ENCODE assay signal across 15 cellular contexts in genomic region chr21:26405071-26405470, GRCh38.
DNase-seq lines count a peak whose midpoint lies in the region; ATAC-seq, FAIRE-seq and TF ChIP-seq lines count a peak whose summit lies in the region.
"Had no signal": no experiment of that assay in that cellular context is flagged by ENCODE, and none has a peak within 500 bp of the region (broad histone marks: within the 10 kb centered on the region; RNA-seq: fewer than 3 reads in every experiment).

No MANE protein-coding gene starts in this region.

- no peak overlapping the region for H4K8ac ChIP-seq in mesendoderm (ENCODE audit: low read depth, low read length)

- in situ Hi-C loops in ACHN (cut with HindIII; ENCODE audit: low pct_ligation_motif_present, low pct_unique_long_range_greater_than_20kb, low sequenced_read_pairs), result no loop called here

- CTCF ChIA-PET in CD8-positive, alpha-beta memory T cell (lab: Charles Lee), result no interaction called here

- FAIRE-seq in bronchial epithelial cell (lab: Jason Lieb, UNC), result no peak

- TF ChIP-seq EP300 in Ishikawa (IDR thresholded peaks at IDR 0.05; ENCODE audit: borderline replicate concordance), result no peak

- no peak for ATAC-seq in HG03439 (IDR thresholded peaks at IDR 0.05; ENCODE audit: unreplicated experiment)
- ATAC-seq: T-helper 17 cell had no signal

- H3K27ac ChIP-seq in mesendoderm (ENCODE audit: low read depth, low read length), result no peak overlapping the region
- no peak overlapping the region for H3K27ac ChIP-seq in CD8-positive, alpha-beta memory T cell (ENCODE audit: low read depth, low read length)
- H3K27ac ChIP-seq: prostate gland, upper lobe of right lung had no signal

- no peak overlapping the region for H2BK5ac ChIP-seq in mesendoderm (ENCODE audit: low read length)

- H3K27me3 Mint-ChIP-seq in CD8-positive, alpha-beta memory T cell, result peaks cover 0 to 4% of the 10 kb centered on the region in 2 donors
- H3K27me3 Mint-ChIP-seq: activated CD4-positive, alpha-beta memory T cell treated with anti-CD3 and anti-CD28 coated beads, Interleukin-2, amount 10 ng/mL, durations not matched to agents 7 days and 5 days; T-helper 17 cell had no signal

- H3K4me3 ChIP-seq in bronchial epithelial cell (ENCODE audit: low read depth, low read length) (no peak overlapping the region), mesendoderm (ENCODE audit: low read length) (no peak overlapping the region)
- H3K4me3 ChIP-seq in CD8-positive, alpha-beta memory T cell (ENCODE audit: low read length), result no peak overlapping the region
- H3K4me3 ChIP-seq: prostate gland, upper lobe of right lung had no signal

- H3K4me3 Mint-ChIP-seq in CD8-positive, alpha-beta memory T cell, result no peak overlapping the region
- H3K4me3 Mint-ChIP-seq: activated CD4-positive, alpha-beta memory T cell treated with anti-CD3 and anti-CD28 coated beads, Interleukin-2, amount 10 ng/mL, durations not matched to agents 7 days and 5 days; T-helper 17 cell had no signal

- TF ChIP-seq CTCF in bronchial epithelial cell (IDR thresholded peaks at IDR 0.05; ENCODE audit: insufficient read depth, low read length, severe bottlenecking), result no peak

- H3K4me1 ChIP-seq in mesendoderm (ENCODE audit: control insufficient read depth, low read depth, low read length), result no peaks in the 10 kb centered on the region
- no peaks in the 10 kb centered on the region for H3K4me1 ChIP-seq in CD8-positive, alpha-beta memory T cell (ENCODE audit: insufficient read depth, low read length)
- H3K4me1 ChIP-seq: prostate gland had no signal

- no peak overlapping the region for H3K27ac Mint-ChIP-seq in CD8-positive, alpha-beta memory T cell
- H3K27ac Mint-ChIP-seq: activated CD4-positive, alpha-beta memory T cell treated with anti-CD3 and anti-CD28 coated beads, Interleukin-2, amount 10 ng/mL, durations not matched to agents 7 days and 5 days; T-helper 17 cell had no signal

- POLR2A ChIA-PET in CD8-positive, alpha-beta memory T cell (lab: Charles Lee), result no interaction called here

- H3K9ac ChIP-seq in mesendoderm (ENCODE audit: low read length), result no peak overlapping the region

- no peak overlapping the region for H2BK120ac ChIP-seq in mesendoderm (ENCODE audit: low read depth, low read length)

- TF ChIP-seq RAD21 in Ishikawa (IDR thresholded peaks at IDR 0.05; ENCODE audit: low read depth), result no peak

- no peaks in the 10 kb centered on the region for H3K79me1 ChIP-seq in mesendoderm (ENCODE audit: low read length)

- no peak overlapping the region for H2BK15ac ChIP-seq in mesendoderm (replicated peaks; ENCODE audit: low read depth)

- H3K9me3 Mint-ChIP-seq in CD8-positive, alpha-beta memory T cell, result peaks cover 0 to 13% (median 4%) of the 10 kb centered on the region in 5 donors

- no peak overlapping the region for H3K23ac ChIP-seq in mesendoderm (ENCODE audit: low read length)

- no CpG with 5 or more reads among the region's 4 CpGs for WGBS in mesendoderm (ENCODE audit: extremely low coverage, insufficient coverage, low lambda C conversion rate)

- no peaks in the 10 kb centered on the region for H3K27me3 ChIP-seq in bronchial epithelial cell (ENCODE audit: control insufficient read depth, insufficient read depth, low read length)
- no peaks in the 10 kb centered on the region for H3K27me3 ChIP-seq in mesendoderm (ENCODE audit: insufficient read depth, low read length, poor library complexity)
- no peaks in the 10 kb centered on the region for H3K27me3 ChIP-seq in CD8-positive, alpha-beta memory T cell (ENCODE audit: insufficient read depth, low read length, poor library complexity, severe bottlenecking)
- H3K27me3 ChIP-seq: upper lobe of right lung had no signal

- H2AK5ac ChIP-seq in mesendoderm (ENCODE audit: low read length), result no peak overlapping the region

- no peaks in the 10 kb centered on the region for H3K79me2 ChIP-seq in mesendoderm (ENCODE audit: control insufficient read depth, insufficient read depth, low read length)

- DNase-seq in ACHN (peak; percentile 15), bronchial epithelial cell (ENCODE audit: low read depth) (peak; percentile 38), mesendoderm (peak; percentile 58), hippocampal formation (lab: John Stamatoyannopoulos, UW) (no peak), SHP77 treated with DMSO at 0.1 percent for 48 hours (lab: John Stamatoyannopoulos, UW) (no peak)
- DNase-seq in CD8-positive, alpha-beta memory T cell, result no peak
- DNase-seq: activated CD4-positive, alpha-beta memory T cell treated with anti-CD3 and anti-CD28 coated beads, Interleukin-2, amount 10 ng/mL, durations not matched to agents 7 days and 5 days; AML-193; GOT3; stimulated activated CD4-positive, alpha-beta T cell treated with anti-CD3 and anti-CD28 coated beads, Interleukin-1b, Interleukin-23, amount 100 ng/mL, for 48 hours; T-helper 17 cell; upper lobe of right lung had no signal

- no peaks in the 10 kb centered on the region for H3K36me3 Mint-ChIP-seq in CD8-positive, alpha-beta memory T cell

- peak overlapping the region; percentile 36 for H3K4ac ChIP-seq in mesendoderm (ENCODE audit: low read depth, low read length)

- H3K4me1 Mint-ChIP-seq in CD8-positive, alpha-beta memory T cell, result peaks cover 0 to 7% (median 4%) of the 10 kb centered on the region in 3 donors

- no peak overlapping the region for H3K56ac ChIP-seq in mesendoderm (ENCODE audit: low read length)

- H3K9me3 ChIP-seq in CD8-positive, alpha-beta memory T cell (ENCODE audit: low read length), result no peaks in the 10 kb centered on the region
- H3K9me3 ChIP-seq: prostate gland, upper lobe of right lung had no signal

- H3K36me3 ChIP-seq in bronchial epithelial cell (ENCODE audit: control insufficient read depth, insufficient read depth, low read length), result no peaks in the 10 kb centered on the region
- H3K36me3 ChIP-seq in mesendoderm (ENCODE audit: control insufficient read depth, insufficient read depth, low read length), result no peaks in the 10 kb centered on the region
- no peaks in the 10 kb centered on the region for H3K36me3 ChIP-seq in CD8-positive, alpha-beta memory T cell (ENCODE audit: insufficient read depth, low read length)
- H3K36me3 ChIP-seq: prostate gland, upper lobe of right lung had no signal

- no peak overlapping the region for H3K4me2 ChIP-seq in mesendoderm (ENCODE audit: low read length)

- H3K18ac ChIP-seq in mesendoderm (ENCODE audit: low read length), result peak overlapping the region; percentile 52

- H4K5ac ChIP-seq in mesendoderm (ENCODE audit: low read length), result peak overlapping the region; percentile 21

TF ChIP-seq in Ishikawa, 13 proteins besides CTCF, POLR2A, EP300 and RAD21:
- TF ChIP-seq TEAD4 (IDR thresholded peaks at IDR 0.05), result peak; percentile 26; the same call in 1 of the 2 replicates
- TF ChIP-seq, protein P1, sequence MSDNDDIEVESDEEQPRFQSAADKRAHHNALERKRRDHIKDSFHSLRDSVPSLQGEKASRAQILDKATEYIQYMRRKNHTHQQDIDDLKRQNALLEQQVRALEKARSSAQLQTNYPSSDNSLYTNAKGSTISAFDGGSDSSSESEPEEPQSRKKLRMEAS (IDR thresholded peaks at IDR 0.05), result no peak

Comparison
In these comparisons a context has a peak if more than half of its experiments do, and no peak if none do; other contexts are left out.
1. DNase-seq: peak in ACHN (single experiment), bronchial epithelial cell (single experiment) and mesendoderm (single experiment); none in CD8-positive, alpha-beta memory T cell (0 of 5), hippocampal formation (0 of 2) and SHP77 treated with DMSO at 0.1 percent for 48 hours (single experiment).